ENCODE assay signal across 22 cellular contexts in the genomic region with DNA sequence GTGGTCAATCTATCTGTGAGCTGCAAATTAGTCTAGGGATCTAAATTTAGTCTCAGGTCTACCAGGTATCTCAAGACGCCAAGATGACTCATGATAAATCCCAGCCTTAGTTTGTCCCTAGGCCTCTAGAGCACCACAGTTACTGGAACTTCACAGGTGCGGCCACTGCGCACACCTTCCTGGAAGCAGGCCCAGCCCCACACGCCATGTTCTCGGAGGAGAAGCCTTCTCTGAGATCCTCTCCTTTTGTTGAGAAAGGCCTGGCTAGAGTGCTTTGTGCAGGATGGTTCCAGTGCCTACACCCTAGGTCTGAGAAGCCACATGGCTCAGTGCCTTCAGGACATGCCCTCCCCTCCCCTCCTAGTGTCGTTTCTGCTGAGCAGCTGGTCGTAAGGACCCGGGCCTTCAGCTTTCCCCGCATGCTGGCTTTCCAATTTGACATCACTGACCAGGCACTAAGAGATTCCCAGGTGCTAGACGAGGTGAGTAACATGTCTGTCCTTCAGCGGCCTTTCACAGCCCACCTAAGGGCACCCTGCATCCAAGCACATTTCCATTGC. TPM values are rescaled to one million over a fixed set of nuclear protein-coding genes. Genes with fewer than 3 reads are reported as not detected.
A peak's percentile ranks its signal among the peaks of the same experiment; 100 is the strongest.
DNase-seq lines count a peak whose midpoint lies in the region; ATAC-seq and TF ChIP-seq lines count a peak whose summit lies in the region.
"Had no signal": no experiment of that assay in that cellular context is flagged by ENCODE, and none has a peak within 500 bp of the region (broad histone marks: within the 10 kb centered on the region; RNA-seq: fewer than 3 reads in every experiment).

No MANE protein-coding gene starts in this region.

- peaks cover 23 to 88% (median 28%) of the 10 kb centered on the region in 3 donors for H3K4me1 ChIP-seq in gastroesophageal sphincter
- H3K4me1 ChIP-seq in trophoblast cell (ENCODE audit: control insufficient read depth in 1 of 2, insufficient read depth in 2 of 2, low read length in 2 of 2), result no peaks in the 10 kb centered on the region
- H3K4me1 ChIP-seq in transverse colon, result peaks cover 0 to 42% (median 7%) of the 10 kb centered on the region in 4 donors
- H3K4me1 ChIP-seq in neuronal stem cell (ENCODE audit: control insufficient read depth in 2 of 2, insufficient read depth in 1 of 2, low read depth in 1 of 2, low read length in 2 of 2), result no peaks in the 10 kb centered on the region

- no peak overlapping the region for H2BK15ac ChIP-seq in neuronal stem cell (ENCODE audit: low read length)

- H3K9ac ChIP-seq in trophoblast cell (ENCODE audit: low read length), result no peak overlapping the region
- H3K9ac ChIP-seq in neuronal stem cell (ENCODE audit: low read depth, low read length, poor library complexity), result no peak overlapping the region

- H2BK12ac ChIP-seq in trophoblast cell (ENCODE audit: low read length) (no peak overlapping the region), neuronal stem cell (ENCODE audit: low read length) (no peak overlapping the region)

- peaks cover 38% of the 10 kb centered on the region for H3K36me3 Mint-ChIP-seq in chondrocyte (ENCODE audit: low read depth)

- H3K79me2 ChIP-seq in trophoblast cell (ENCODE audit: control insufficient read depth, insufficient read depth, low read length, poor library complexity), result no peaks in the 10 kb centered on the region

- no peak overlapping the region for H2AFZ ChIP-seq in trophoblast cell (ENCODE audit: insufficient read depth, low read length, poor library complexity)
- H2AFZ ChIP-seq in neuronal stem cell (ENCODE audit: low read length), result no peak overlapping the region

- no peak overlapping the region for H3K4me2 ChIP-seq in trophoblast cell (ENCODE audit: low read length)
- no peak overlapping the region for H3K4me2 ChIP-seq in neuronal stem cell (ENCODE audit: insufficient read depth, low read length, poor library complexity, severe bottlenecking)

- DNase-seq in chondrocyte (ENCODE audit: low spot score), result no peak
- DNase-seq in trophoblast cell, result no peak
- DNase-seq in transverse colon, result no peak
- no peak for DNase-seq in HCEC 1CT
- no peak for DNase-seq in neuronal stem cell (ENCODE audit: low spot score)
- DNase-seq: activated CD4-positive, alpha-beta T cell treated with anti-CD3 and anti-CD28 coated beads for 36 hours; activated effector memory CD4-positive, alpha-beta T cell treated with Interleukin-2 at 50 U/mL for 16 hours; CD4-positive, alpha-beta memory T cell; gastrocnemius medialis; GF-D8; GOT3; KBM-7; MV-4-11; NCI-H187 treated with DMSO at 0.1 percent for 48 hours; NCI-H82; retina; SHP77; T-helper 1 cell had no signal

- TF ChIP-seq CTCF in chondrocyte (IDR thresholded peaks at IDR 0.05) (no peak), gastroesophageal sphincter (IDR thresholded peaks at IDR 0.05) (no peak), transverse colon (IDR thresholded peaks at IDR 0.05) (no peak)

- H3K18ac ChIP-seq in trophoblast cell (ENCODE audit: low read length) (no peak overlapping the region), neuronal stem cell (ENCODE audit: low read length) (no peak overlapping the region)

- H4K91ac ChIP-seq in trophoblast cell (ENCODE audit: low read depth, low read length) (no peak overlapping the region), neuronal stem cell (ENCODE audit: low read depth, low read length, poor library complexity) (no peak overlapping the region)

- TF ChIP-seq POLR2A in gastroesophageal sphincter (IDR thresholded peaks at IDR 0.05) (no peak), transverse colon (IDR thresholded peaks at IDR 0.05) (no peak)

- no peaks in the 10 kb centered on the region for H3K9me3 Mint-ChIP-seq in chondrocyte (ENCODE audit: low read depth)
- H3K9me3 Mint-ChIP-seq: CD4-positive, alpha-beta memory T cell; mesothelial cell of epicardium had no signal

- H3K27me3 ChIP-seq in gastroesophageal sphincter, result no peaks in the 10 kb centered on the region
- H3K27me3 ChIP-seq in trophoblast cell (ENCODE audit: insufficient read depth, low read length), result no peaks in the 10 kb centered on the region
- no peaks in the 10 kb centered on the region for H3K27me3 ChIP-seq in transverse colon
- H3K27me3 ChIP-seq in neuronal stem cell (ENCODE audit: control insufficient read depth in 3 of 3, insufficient read depth in 3 of 3, low read depth in 1 of 3, low read length in 3 of 3), result no peaks in the 10 kb centered on the region
- H3K27me3 ChIP-seq: gastrocnemius medialis had no signal

- H3K4me1 Mint-ChIP-seq in chondrocyte (ENCODE audit: low read depth), result peaks cover 19% of the 10 kb centered on the region
- H3K4me1 Mint-ChIP-seq: activated CD4-positive, alpha-beta T cell treated with anti-CD3 and anti-CD28 coated beads for 36 hours; CD4-positive, alpha-beta memory T cell had no signal

- in situ Hi-C loops in transverse colon (cut with MboI; ENCODE audit: low pct_ligation_motif_present in 1 of 4, low pct_unique_long_range_greater_than_20kb in 1 of 4, low sequenced_read_pairs in 3 of 4), result no loop called here

- H3K4ac ChIP-seq in trophoblast cell (ENCODE audit: low read depth, low read length) (no peak overlapping the region), neuronal stem cell (ENCODE audit: low read length) (no peak overlapping the region)

- H4K8ac ChIP-seq in trophoblast cell (ENCODE audit: low read depth, low read length) (no peak overlapping the region), neuronal stem cell (ENCODE audit: low read depth, low read length) (no peak overlapping the region)

- TF ChIP-seq EP300 in gastroesophageal sphincter (IDR thresholded peaks at IDR 0.05), result no peak
- TF ChIP-seq EP300 in transverse colon (IDR thresholded peaks at IDR 0.05; ENCODE audit: low read depth), result no peak

- H3K9me3 ChIP-seq in gastroesophageal sphincter, result no peaks in the 10 kb centered on the region
- H3K9me3 ChIP-seq in trophoblast cell (ENCODE audit: insufficient read depth, low read depth, low read length), result no peaks in the 10 kb centered on the region
- H3K9me3 ChIP-seq in transverse colon, result no peaks in the 10 kb centered on the region
- H3K9me3 ChIP-seq in neuronal stem cell (replicated peaks in 1 of 2; ENCODE audit: control insufficient read depth in 2 of 2, insufficient read depth in 1 of 2, low read depth in 1 of 2, low read length in 2 of 2), result no peaks in the 10 kb centered on the region
- H3K9me3 ChIP-seq: gastrocnemius medialis had no signal

- no peak overlapping the region for H4K12ac ChIP-seq in trophoblast cell (ENCODE audit: low read depth, low read length)

- H2BK120ac ChIP-seq in trophoblast cell (ENCODE audit: insufficient read depth, low read length, poor library complexity), result no peak overlapping the region
- H2BK120ac ChIP-seq in neuronal stem cell (ENCODE audit: low read depth, low read length), result no peak overlapping the region

- WGBS in gastroesophageal sphincter (ENCODE audit: low coverage in 1 of 2), 2 donors, result no CpG with 5 or more reads among the region's 11 CpGs
- no CpG with 5 or more reads among the region's 11 CpGs for WGBS in trophoblast cell (ENCODE audit: extremely low coverage, insufficient coverage, insufficient read length)
- 89 to 100% methylated on average over 1 to 11 of the region's 11 CpGs for WGBS in transverse colon (ENCODE audit: low coverage in 1 of 2), 2 donors
- no CpG with 5 or more reads among the region's 11 CpGs for WGBS in neuronal stem cell (ENCODE audit: extremely low coverage in 2 of 2, insufficient read length in 2 of 2, insufficient replicate concordance in 1 of 2), 2 donors

- H3K4me3 ChIP-seq in gastroesophageal sphincter (no peak overlapping the region), trophoblast cell (ENCODE audit: low read depth, low read length) (peak overlapping the region; percentile 23), transverse colon (no peak overlapping the region), neuronal stem cell (ENCODE audit: low read length in 2 of 2) (no peak overlapping the region)
- H3K4me3 ChIP-seq: gastrocnemius medialis had no signal

- H3K23ac ChIP-seq in trophoblast cell (ENCODE audit: low read length) (no peak overlapping the region), neuronal stem cell (ENCODE audit: low read depth, low read length, poor library complexity) (no peak overlapping the region)

- no peak for ATAC-seq in gastroesophageal sphincter
- ATAC-seq in GM21723 (IDR thresholded peaks at IDR 0.05; ENCODE audit: unreplicated experiment), result no peak
- ATAC-seq: activated CD4-positive, alpha-beta T cell treated with anti-CD3 and anti-CD28 coated beads for 36 hours; gastrocnemius medialis had no signal

- H3K79me1 ChIP-seq in trophoblast cell (ENCODE audit: low read length) (no peaks in the 10 kb centered on the region), neuronal stem cell (ENCODE audit: low read depth, low read length) (no peaks in the 10 kb centered on the region)

- H3K27ac ChIP-seq in gastroesophageal sphincter, result peak overlapping the region; percentile 88 to 92 (median 90)
- H3K27ac ChIP-seq in trophoblast cell (ENCODE audit: low read depth, low read length), result no peak overlapping the region
- H3K27ac ChIP-seq in transverse colon, result peak overlapping the region; percentile 61 to 87 (median 73)
- H3K27ac ChIP-seq in neuronal stem cell (replicated peaks; ENCODE audit: low read length), result no peak overlapping the region
- H3K27ac ChIP-seq: epithelial cell of prostate had no signal

- intact Hi-C loops in transverse colon (cut with DNase I; ENCODE audit: low total_unique reads), result loop anchor here (10.0 kb wide), 1 partner anchor 113 kb away; no protein-coding TSS in a partner anchor

- H2BK5ac ChIP-seq in trophoblast cell (ENCODE audit: low read depth, low read length, poor library complexity), result no peak overlapping the region
- no peak overlapping the region for H2BK5ac ChIP-seq in neuronal stem cell (ENCODE audit: low read length)

- H3K14ac ChIP-seq in trophoblast cell (ENCODE audit: low read length), result no peak overlapping the region
- H3K14ac ChIP-seq in neuronal stem cell (ENCODE audit: low read length), result no peak overlapping the region

- H3K4me3 Mint-ChIP-seq in chondrocyte (ENCODE audit: unreplicated experiment), result no peak overlapping the region
- H3K4me3 Mint-ChIP-seq: activated CD4-positive, alpha-beta T cell treated with anti-CD3 and anti-CD28 coated beads for 36 hours; CD4-positive, alpha-beta memory T cell; mesothelial cell of epicardium had no signal

- no peak overlapping the region for H2AK5ac ChIP-seq in trophoblast cell (ENCODE audit: low read length)
- no peak overlapping the region for H2AK5ac ChIP-seq in neuronal stem cell (ENCODE audit: low read depth, low read length)

- no peaks in the 10 kb centered on the region for H3K27me3 Mint-ChIP-seq in chondrocyte (ENCODE audit: low read depth)
- H3K27me3 Mint-ChIP-seq: activated CD4-positive, alpha-beta T cell treated with anti-CD3 and anti-CD28 coated beads for 36 hours; CD4-positive, alpha-beta memory T cell had no signal

- peak overlapping the region; percentile 12 for H3K27ac Mint-ChIP-seq in chondrocyte (ENCODE audit: unreplicated experiment)
- H3K27ac Mint-ChIP-seq: activated CD4-positive, alpha-beta T cell treated with anti-CD3 and anti-CD28 coated beads for 36 hours; mesothelial cell of epicardium had no signal

- H3K36me3 ChIP-seq in gastroesophageal sphincter (peaks cover 0 to 28% of the 10 kb centered on the region in 2 donors), trophoblast cell (ENCODE audit: control insufficient read depth in 1 of 2, insufficient read depth in 2 of 2, low read length in 2 of 2) (peaks cover 41 to 70% of the 10 kb centered on the region in 2 experiments), transverse colon (no peaks in the 10 kb centered on the region), neuronal stem cell (replicated peaks in 1 of 2; ENCODE audit: control insufficient read depth in 2 of 2, insufficient read depth in 2 of 2, low read length in 2 of 2) (peaks cover 18 to 80% of the 10 kb centered on the region in 2 donors)

RNA-seq across cellular contexts. Expression of a gene that starts 51.9 kb away (rescaled TPM):
- total RNA-seq in chondrocyte (8.7 to 9.3 TPM (median 8.9 TPM) in 3 replicates), gastroesophageal sphincter (10 to 100 TPM in 1 of 4 donors, 1 to 10 TPM in 3; 7.2 to 14.1 (median 8.9) TPM), transverse colon (10 to 100 TPM in 2 of 4 donors, 1 to 10 TPM in 2; 6.2 to 12.2 (median 10.1) TPM)
- 7.8 and 8.4 TPM in 2 replicates for polyA plus RNA-seq in trophoblast cell (2013)
- polyA plus RNA-seq in neuronal stem cell (2013, experiment 1 of 2), result 4.8 TPM
- 4.2 TPM for polyA plus RNA-seq in neuronal stem cell (2013, experiment 2 of 2)

Comparison
In these comparisons a context has a peak if more than half of its experiments do, and no peak if none do; other contexts are left out.
1. H3K27ac ChIP-seq: peak in gastroesophageal sphincter (4 of 4) and transverse colon (4 of 4); none in trophoblast cell (single experiment) and neuronal stem cell (single experiment).